1 cellular context compared by ENCODE assay signal in the genomic region with DNA sequence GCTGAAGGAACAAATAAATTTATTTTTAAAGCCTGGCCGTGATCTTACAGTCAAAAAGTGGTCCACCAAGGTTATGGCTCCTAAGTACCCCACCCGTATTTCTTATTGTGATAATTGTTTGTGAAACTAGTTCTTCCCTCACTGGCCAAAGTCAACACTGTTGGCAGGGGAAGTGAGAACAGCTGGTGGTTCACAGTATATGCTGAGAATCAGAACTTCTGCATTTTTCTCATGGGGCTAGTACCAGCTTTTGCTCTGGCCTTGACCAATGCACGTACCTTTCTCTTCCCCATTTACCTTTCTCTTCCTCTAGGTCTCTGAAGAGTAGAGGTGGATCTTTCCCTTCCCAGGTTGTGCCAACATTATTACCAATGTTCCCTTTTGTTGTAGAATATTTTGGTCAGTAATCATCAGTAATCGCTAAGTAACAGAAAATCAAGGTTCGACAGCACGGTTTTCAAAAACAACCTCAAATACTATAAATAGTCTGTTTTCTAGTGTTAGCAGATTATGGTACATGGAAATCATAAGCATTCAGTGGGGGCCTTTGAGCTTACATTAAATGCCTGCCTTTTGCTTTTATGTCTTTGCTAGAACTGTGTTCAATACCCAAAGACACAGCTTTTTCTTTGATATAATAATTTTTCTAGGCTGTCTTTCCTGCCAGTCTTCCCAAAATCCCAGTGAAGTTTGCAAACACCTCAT.
TF ChIP-seq lines count a peak whose summit lies in the region.

No MANE protein-coding gene starts in this region.

TF ChIP-seq in HepG2, 621 proteins besides CTCF, POLR2A, EP300 and RAD21 (continued from another document):
- TF ChIP-seq NFYB (CRISPR knock-in tag; IDR thresholded peaks at IDR 0.05) (no peak), ZNF24 (IDR thresholded peaks at IDR 0.05) (no peak)
- TF ChIP-seq, protein P1, sequence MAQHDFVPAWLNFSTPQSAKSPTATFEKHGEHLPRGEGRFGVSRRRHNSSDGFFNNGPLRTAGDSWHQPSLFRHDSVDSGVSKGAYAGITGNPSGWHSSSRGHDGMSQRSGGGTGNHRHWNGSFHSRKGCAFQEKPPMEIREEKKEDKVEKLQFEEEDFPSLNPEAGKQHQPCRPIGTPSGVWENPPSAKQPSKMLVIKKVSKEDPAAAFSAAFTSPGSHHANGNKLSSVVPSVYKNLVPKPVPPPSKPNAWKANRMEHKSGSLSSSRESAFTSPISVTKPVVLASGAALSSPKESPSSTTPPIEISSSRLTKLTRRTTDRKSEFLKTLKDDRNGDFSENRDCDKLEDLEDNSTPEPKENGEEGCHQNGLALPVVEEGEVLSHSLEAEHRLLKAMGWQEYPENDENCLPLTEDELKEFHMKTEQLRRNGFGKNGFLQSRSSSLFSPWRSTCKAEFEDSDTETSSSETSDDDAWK (CRISPR knock-in tag; IDR thresholded peaks at IDR 0.05), result no peak
